9 cellular contexts compared by ENCODE assay signal in genomic region chr10:110923856-110924493, GRCh38. TPM values are rescaled to one million over a fixed set of nuclear protein-coding genes. Genes with fewer than 3 reads are reported as not detected.
DNase-seq lines count a peak whose midpoint lies in the region; ATAC-seq and TF ChIP-seq lines count a peak whose summit lies in the region.
"Had no signal": no experiment of that assay in that cellular context is flagged by ENCODE, and none has a peak within 500 bp of the region (broad histone marks: within the 10 kb centered on the region; RNA-seq: fewer than 3 reads in every experiment).

No MANE protein-coding gene starts in this region.

- H2AFZ ChIP-seq in trophoblast cell (ENCODE audit: insufficient read depth, low read length, poor library complexity): no peak overlapping the region

- H3K79me2 ChIP-seq in trophoblast cell (ENCODE audit: control insufficient read depth, insufficient read depth, low read length, poor library complexity): peaks cover 11% of the 10 kb centered on the region

- H3K4me1 Mint-ChIP-seq in WTC11: 0 out of 2 replicates have a peak, but pooled peaks cover 11% of the 10 kb centered on the region

- no peak overlapping the region for H3K14ac ChIP-seq in trophoblast cell (ENCODE audit: low read length)

- H4K8ac ChIP-seq in trophoblast cell (ENCODE audit: low read depth, low read length): no peak overlapping the region

- H3K27me3 Mint-ChIP-seq in WTC11 (ENCODE audit: low read depth): no peaks in the 10 kb centered on the region

- no peak overlapping the region for H4K12ac ChIP-seq in trophoblast cell (ENCODE audit: low read depth, low read length)

- no peak overlapping the region for H3K27ac ChIP-seq in trophoblast cell (ENCODE audit: low read depth, low read length)
- no peak overlapping the region for H3K27ac ChIP-seq in sigmoid colon
- H3K27ac ChIP-seq: testis had no signal

- intact Hi-C loops in cardiac septum (cut with DNase I): no loop called here
- intact Hi-C loops in sigmoid colon (cut with DNase I): loop anchor here (10.0 kb wide), 1 partner anchor 71 kb away; no protein-coding TSS in a partner anchor

- ATAC-seq in GM18861 (IDR thresholded peaks at IDR 0.05; ENCODE audit: unreplicated experiment): peak; percentile 28
- peak; percentile 18 for ATAC-seq in HG02938 (IDR thresholded peaks at IDR 0.05; ENCODE audit: unreplicated experiment)
- no peak for ATAC-seq in WTC11

- DNase-seq in WTC11 (ENCODE audit: low spot score) (no peak), trophoblast cell (no peak), cardiac septum (ENCODE audit: low spot score) (no peak), sigmoid colon (no peak), middle frontal gyrus (ENCODE audit: extremely low spot score, low spot score) (no peak)
- DNase-seq: GOT3, testis had no signal

- H2BK5ac ChIP-seq in trophoblast cell (ENCODE audit: low read depth, low read length, poor library complexity): no peak overlapping the region

- TF ChIP-seq POLR2A in sigmoid colon (IDR thresholded peaks at IDR 0.05): no peak

- H3K18ac ChIP-seq in trophoblast cell (ENCODE audit: low read length): no peak overlapping the region

- H4K91ac ChIP-seq in trophoblast cell (ENCODE audit: low read depth, low read length): no peak overlapping the region

- TF ChIP-seq EP300 in sigmoid colon (IDR thresholded peaks at IDR 0.05): no peak

- H3K4me1 ChIP-seq in trophoblast cell (ENCODE audit: control insufficient read depth in 1 of 2, insufficient read depth in 2 of 2, low read length in 2 of 2) (no peaks in the 10 kb centered on the region), sigmoid colon (peaks cover 0 to 51% (median 41%) of the 10 kb centered on the region in 4 donors)

- no peaks in the 10 kb centered on the region for H3K9me3 ChIP-seq in trophoblast cell (ENCODE audit: insufficient read depth, low read depth, low read length)
- no peaks in the 10 kb centered on the region for H3K9me3 ChIP-seq in sigmoid colon
- H3K9me3 ChIP-seq: testis had no signal

- H2AK5ac ChIP-seq in trophoblast cell (ENCODE audit: low read length): no peak overlapping the region

- no peak overlapping the region for H3K4me2 ChIP-seq in trophoblast cell (ENCODE audit: low read length)

- no CpG with 5 or more reads among the region's 2 CpGs for WGBS in trophoblast cell (ENCODE audit: extremely low coverage, insufficient coverage, insufficient read length)
- WGBS in sigmoid colon, 2 donors: 10 to 50% methylated on average over 2 of the region's 2 CpGs

- H3K9ac ChIP-seq in trophoblast cell (ENCODE audit: low read length): no peak overlapping the region

- H3K4me3 Mint-ChIP-seq in WTC11: no peak overlapping the region

- H3K23ac ChIP-seq in trophoblast cell (ENCODE audit: low read length): no peak overlapping the region

- no peak overlapping the region for H3K4me3 ChIP-seq in trophoblast cell (ENCODE audit: low read depth, low read length)
- no peak overlapping the region for H3K4me3 ChIP-seq in sigmoid colon
- H3K4me3 ChIP-seq: testis had no signal

- CTCF ChIA-PET in WTC11 (lab: Charles Lee): interaction anchor here (0.6 kb wide), 1 partner anchor 840 kb away, joined by 3 read pairs; no protein-coding TSS in a partner anchor

- H3K36me3 ChIP-seq in trophoblast cell (ENCODE audit: control insufficient read depth in 1 of 2, insufficient read depth in 2 of 2, low read length in 2 of 2): no peaks in the 10 kb centered on the region
- no peaks in the 10 kb centered on the region for H3K36me3 ChIP-seq in sigmoid colon

- H3K9me3 Mint-ChIP-seq in WTC11: no peaks in the 10 kb centered on the region

- no peak overlapping the region for H2BK120ac ChIP-seq in trophoblast cell (ENCODE audit: insufficient read depth, low read length, poor library complexity)

- H3K27me3 ChIP-seq in trophoblast cell (ENCODE audit: insufficient read depth, low read length): no peaks in the 10 kb centered on the region
- no peaks in the 10 kb centered on the region for H3K27me3 ChIP-seq in sigmoid colon
- H3K27me3 ChIP-seq: testis had no signal

- POLR2A ChIA-PET in WTC11 (lab: Charles Lee): no interaction called here

- no peak overlapping the region for H2BK12ac ChIP-seq in trophoblast cell (ENCODE audit: low read length)

- H3K36me3 Mint-ChIP-seq in WTC11: no peaks in the 10 kb centered on the region

- H3K79me1 ChIP-seq in trophoblast cell (ENCODE audit: low read length): peaks cover 8% of the 10 kb centered on the region

- H3K4ac ChIP-seq in trophoblast cell (ENCODE audit: low read depth, low read length): peak overlapping the region; percentile 94

- no peak overlapping the region for H3K27ac Mint-ChIP-seq in WTC11

- TF ChIP-seq CTCF in WTC11 (IDR thresholded peaks at IDR 0.05): no peak
- TF ChIP-seq CTCF in sigmoid colon (IDR thresholded peaks at IDR 0.05): no peak

TF ChIP-seq in WTC11, 78 proteins besides CTCF, POLR2A, EP300 and RAD21:
- TF ChIP-seq GABPB1 (CRISPR knock-in tag; IDR thresholded peaks at IDR 0.05) (peak; percentile 70; the same call in 1 of the 2 replicates), TP53 (CRISPR knock-in tag; IDR thresholded peaks at IDR 0.05) (no peak)

RNA-seq across cellular contexts. Expression of gene SHOC2, which starts 4.6 kb away (rescaled TPM):
- total RNA-seq in WTC11 (2021) (21.6 to 24.7 TPM (median 23.6 TPM) in 3 replicates), cardiac septum (51.4 TPM), sigmoid colon (10 to 100 TPM; 49.7 to 74.5 (median 72.1) TPM)
- polyA plus RNA-seq in trophoblast cell (2013): 34.3 and 36.2 TPM in 2 replicates
- 10 to 100 TPM; 21.4 to 52.5 (median 33.0) TPM for polyA plus RNA-seq in sigmoid colon

RNA-seq across cellular contexts. Expression of gene BBIP1, which starts 5.0 kb away (rescaled TPM):
- total RNA-seq in WTC11 (2021) (19.0 to 26.7 TPM (median 23.3 TPM) in 3 replicates), cardiac septum (31.1 TPM), sigmoid colon (10 to 100 TPM; 19.7 to 36.8 (median 27.5) TPM)
- 25.9 and 26.3 TPM in 2 replicates for polyA plus RNA-seq in trophoblast cell (2013)
- polyA plus RNA-seq in sigmoid colon: 10 to 100 TPM; 16.2 to 24.7 (median 20.0) TPM

RNA-seq across cellular contexts. Expression of gene PDCD4, which starts 52.2 kb away (rescaled TPM):
- total RNA-seq in WTC11 (2021): 27.0 to 32.9 TPM (median 32.7 TPM) in 3 replicates
- polyA plus RNA-seq in trophoblast cell (2013): 57.0 and 61.1 TPM in 2 replicates
- total RNA-seq in cardiac septum: 42.0 TPM
- total RNA-seq in sigmoid colon: 100 to 1,000 TPM in 3 of 4 donors, 10 to 100 TPM in 1; 64.3 to 140 (median 127) TPM
- polyA plus RNA-seq in sigmoid colon: 100 to 1,000 TPM; 179 to 327 (median 236) TPM
